In genomic region chr7:136874393-136875032, GRCh38 we compare ENCODE assay signal across 8 cellular contexts. TPM values are rescaled to one million over a fixed set of nuclear protein-coding genes. Genes with fewer than 3 reads are reported as not detected.
A peak's percentile ranks its signal among the peaks of the same experiment; 100 is the strongest.
DNase-seq lines count a peak whose midpoint lies in the region; ATAC-seq and TF ChIP-seq lines count a peak whose summit lies in the region.

No MANE protein-coding gene starts in this region.

- H3K4me1 Mint-ChIP-seq in glutamatergic neuron (ENCODE audit: low read depth, unreplicated experiment) = peaks cover 3% of the 10 kb centered on the region

- ATAC-seq in HG03108 (IDR thresholded peaks at IDR 0.05; ENCODE audit: unreplicated experiment) = no peak

- no peak overlapping the region for H3K4me3 Mint-ChIP-seq in glutamatergic neuron (ENCODE audit: unreplicated experiment)

- no peaks in the 10 kb centered on the region for H3K27me3 ChIP-seq in thyroid gland

- H3K9me3 Mint-ChIP-seq in glutamatergic neuron (ENCODE audit: unreplicated experiment) = no peaks in the 10 kb centered on the region

- no peak for TF ChIP-seq POLR2A in thyroid gland (IDR thresholded peaks at IDR 0.05)

- 32 to 33% methylated on average over 2 of the region's 2 CpGs for WGBS in thyroid gland, 2 donors

- peaks cover 12 to 18% of the 10 kb centered on the region in 2 donors for H3K4me1 ChIP-seq in thyroid gland

- no peak overlapping the region for H3K4me3 ChIP-seq in thyroid gland (replicated peaks in 1 of 3)

- H3K27ac ChIP-seq in thyroid gland = no peak overlapping the region

- intact Hi-C loops in thyroid gland (cut with DNase I) = no loop called here

- peak; percentile 64 for TF ChIP-seq CTCF in glutamatergic neuron (IDR thresholded peaks at IDR 0.05; ENCODE audit: partially characterized antibody, unreplicated experiment)
- TF ChIP-seq CTCF in thyroid gland (IDR thresholded peaks at IDR 0.05) = peak in 3 of 6 experiments; percentile 30 to 49 (median 42)

- no peak overlapping the region for H3K27ac Mint-ChIP-seq in glutamatergic neuron (ENCODE audit: unreplicated experiment)

- DNase-seq in AG08396 (ENCODE audit: low spot score) (peak; percentile 35), H4 (ENCODE audit: low spot score) (peak; percentile 64), SHP77 treated with DMSO at 0.1 percent for 48 hours (lab: John Stamatoyannopoulos, UW) (peak; percentile 31), glutamatergic neuron (no peak), occipital lobe (lab: John Stamatoyannopoulos, UW) (no peak), retina (no peak), thyroid gland (no peak)

- H3K9me3 ChIP-seq in thyroid gland = no peaks in the 10 kb centered on the region

- no peaks in the 10 kb centered on the region for H3K36me3 Mint-ChIP-seq in glutamatergic neuron (ENCODE audit: unreplicated experiment)

- H3K36me3 ChIP-seq in thyroid gland = no peaks in the 10 kb centered on the region

- peaks cover 5% of the 10 kb centered on the region for H3K27me3 Mint-ChIP-seq in glutamatergic neuron (ENCODE audit: unreplicated experiment)

RNA-seq across cellular contexts. Expression of gene CHRM2, which starts 6.1 kb away (rescaled TPM):
- 0.04 and 0.58 TPM in 2 replicates for total RNA-seq in H4 (2014; rRNA removed; shearing (Covaris generic))
- total RNA-seq in glutamatergic neuron (ENCODE audit: unreplicated experiment) (not detected), occipital lobe (9.4 TPM), thyroid gland (not detected)

Comparison
In these comparisons a context has a peak if more than half of its experiments do, and no peak if none do; other contexts are left out.
1. DNase-seq: peak in AG08396 (single experiment), H4 (single experiment) and SHP77 treated with DMSO at 0.1 percent for 48 hours (single experiment); none in glutamatergic neuron (single experiment), occipital lobe (single experiment), retina (single experiment) and thyroid gland (0 of 2).